Comparison of ENCODE assay signal across 8 cellular contexts in the genomic region with DNA sequence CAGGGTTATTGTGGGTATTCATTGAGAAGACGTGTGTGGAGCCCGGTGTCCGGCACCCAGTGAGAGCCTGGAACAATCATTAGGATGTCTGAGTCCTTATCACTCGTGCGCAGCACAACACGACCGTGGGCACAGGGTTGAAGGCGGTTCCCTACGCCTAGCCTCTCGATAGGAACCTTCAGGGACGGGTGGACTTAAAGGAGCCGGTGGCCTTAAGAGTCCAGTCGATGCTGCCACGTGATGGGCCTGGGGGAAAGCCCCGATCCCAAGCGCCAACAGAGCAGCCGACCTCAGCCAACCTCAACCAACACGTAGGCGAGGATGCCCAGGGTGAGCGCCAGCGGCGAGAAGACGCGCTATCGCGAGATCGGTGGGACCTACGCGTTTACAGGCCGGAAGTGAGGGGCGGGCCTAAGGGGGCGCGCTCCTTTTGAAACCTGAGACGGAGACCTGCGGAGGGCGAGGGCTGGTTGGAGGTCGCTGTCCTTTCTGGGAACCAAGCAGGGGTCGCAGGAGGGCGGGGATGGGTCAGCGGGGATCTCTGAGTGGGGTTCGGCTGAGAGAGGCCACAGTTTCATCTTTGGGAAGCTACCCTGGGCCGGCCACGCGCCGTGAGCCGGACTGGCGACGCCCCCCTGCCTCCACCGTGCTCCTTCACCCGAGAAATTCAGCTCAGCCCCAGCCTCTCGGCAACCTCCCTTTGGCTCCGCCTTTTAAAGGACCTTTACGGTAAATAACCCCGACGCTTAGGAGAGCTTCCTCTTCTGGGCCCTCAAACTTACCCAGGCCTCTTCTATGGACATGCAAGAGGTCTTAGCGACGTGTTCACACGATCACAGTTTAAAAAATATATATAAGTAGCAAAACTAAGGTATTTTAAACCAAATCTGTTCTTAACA. TPM values are rescaled to one million over a fixed set of nuclear protein-coding genes. Genes with fewer than 3 reads are reported as not detected.
A peak's percentile ranks its signal among the peaks of the same experiment; 100 is the strongest.
DNase-seq lines count a peak whose midpoint lies in the region; ATAC-seq, FAIRE-seq and TF ChIP-seq lines count a peak whose summit lies in the region.

No MANE protein-coding gene starts in this region.

- 4% methylated on average over 48 of the region's 58 CpGs for WGBS in A549 (ENCODE audit: missing lambda C conversion rate)

- TF ChIP-seq POLR2A in A549 (IDR thresholded peaks at IDR 0.05; ENCODE audit: low read length) (peak; percentile 86), GM18526 (IDR thresholded peaks at IDR 0.05; ENCODE audit: extremely low read depth, insufficient read length) (peak; percentile 80)

- no peak for TF ChIP-seq RAD21 in A549 (conservative IDR thresholded peaks at IDR 0.05 in 1 of 2, IDR thresholded peaks at IDR 0.05 in 1 of 2)

- POLR2A ChIA-PET in A549 (lab: Yijun Ruan, JAX) = interaction anchor here (0.6 to 1.1 kb wide), 3 partner anchors 50 to 199 kb away, joined by 3 read pairs; a partner anchor contains a TSS

- CTCF ChIA-PET in A549 (lab: Yijun Ruan, JAX) = interaction anchor here (0.7 to 11.5 kb wide), 4 partner anchors 13 to 39 kb away, joined by 3 to 128 read pairs (median 11); no protein-coding TSS in a partner anchor

- no peak for FAIRE-seq in A549 (lab: Jason Lieb, UNC)

- DNase-seq in A549 (ENCODE audit: low read depth in 1 of 2, low spot score in 1 of 2) (peak; percentile 91 to 97), NCI-H2227 (lab: John Stamatoyannopoulos, UW; ENCODE audit: unreplicated experiment) (peak; percentile 98), choroid plexus epithelial cell (ENCODE audit: low read depth) (peak; percentile 78), left colon (peak; percentile 91 to 96)
- DNase-seq in activated CD4-positive, alpha-beta T cell treated with anti-CD3 and anti-CD28 coated beads for 1 hour = peak; percentile 80
- peak; percentile 67 to 82 for DNase-seq in stimulated activated CD4-positive, alpha-beta T cell treated with anti-CD3 and anti-CD28 coated beads, Interleukin-1b, Interleukin-23, amount 100 ng/mL, for 1 hour (ENCODE audit: low read depth in 2 of 2)

- intact Hi-C loops in left colon (cut with DNase I, micrococcal nuclease) = no loop called here

- 0 out of 3 replicates have a peak, but pooled peaks cover 3% of the 10 kb centered on the region for H3K4me1 ChIP-seq in A549

- H3K4me3 ChIP-seq in A549 = peak overlapping the region; percentile 51
- peak overlapping the region; percentile 56 for H3K4me3 ChIP-seq in choroid plexus epithelial cell (ENCODE audit: low read depth, low read length)

- no peak for TF ChIP-seq EP300 in A549 (IDR thresholded peaks at IDR 0.05)

- ATAC-seq in A549 (peak; percentile 97 to 98), HG03095 (IDR thresholded peaks at IDR 0.05; ENCODE audit: unreplicated experiment) (peak; percentile 89), left colon (peak; percentile 99)

- TF ChIP-seq CTCF in A549 (IDR thresholded peaks at IDR 0.05) (no peak), choroid plexus epithelial cell (conservative IDR thresholded peaks at IDR 0.05; ENCODE audit: low read depth, low read length) (no peak)

- H3K4me2 ChIP-seq in A549 = peak overlapping the region; percentile 87

- peak overlapping the region; percentile 67 to 88 for H3K27ac ChIP-seq in A549

- H3K9me3 ChIP-seq in A549 = no peaks in the 10 kb centered on the region

TF ChIP-seq in A549, 52 proteins besides CTCF, POLR2A, EP300 and RAD21 (continues in another document):
- no peak for TF ChIP-seq HDAC2 (IDR thresholded peaks at IDR 0.05)
- no peak for TF ChIP-seq NFE2L2 (conservative IDR thresholded peaks at IDR 0.05; ENCODE audit: low read length)
- TF ChIP-seq HOXA7 (CRISPR knock-in tag; IDR thresholded peaks at IDR 0.05) = no peak
- no peak for TF ChIP-seq RCOR1 (IDR thresholded peaks at IDR 0.05; ENCODE audit: low read depth, low read length)
- TF ChIP-seq JUNB (IDR thresholded peaks at IDR 0.05) = no peak
- no peak for TF ChIP-seq ZNF302 (CRISPR knock-in tag; IDR thresholded peaks at IDR 0.05)
- peak; percentile 76 for TF ChIP-seq GATA3 (IDR thresholded peaks at IDR 0.05; ENCODE audit: borderline replicate concordance)
- no peak for TF ChIP-seq MAFK (IDR thresholded peaks at IDR 0.05; ENCODE audit: partially characterized antibody)
- no peak for TF ChIP-seq ZSCAN20 (CRISPR knock-in tag; IDR thresholded peaks at IDR 0.05)
- no peak for TF ChIP-seq RNF2 (IDR thresholded peaks at IDR 0.05; ENCODE audit: borderline replicate concordance, low read depth)
- TF ChIP-seq ZC3H11A (IDR thresholded peaks at IDR 0.05) = no peak
- no peak for TF ChIP-seq BHLHE40 (IDR thresholded peaks at IDR 0.05; ENCODE audit: low read depth, low read length)
- TF ChIP-seq, protein P1, sequence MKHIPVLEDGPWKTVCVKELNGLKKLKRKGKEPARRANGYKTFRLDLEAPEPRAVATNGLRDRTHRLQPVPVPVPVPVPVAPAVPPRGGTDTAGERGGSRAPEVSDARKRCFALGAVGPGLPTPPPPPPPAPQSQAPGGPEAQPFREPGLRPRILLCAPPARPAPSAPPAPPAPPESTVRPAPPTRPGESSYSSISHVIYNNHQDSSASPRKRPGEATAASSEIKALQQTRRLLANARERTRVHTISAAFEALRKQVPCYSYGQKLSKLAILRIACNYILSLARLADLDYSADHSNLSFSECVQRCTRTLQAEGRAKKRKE (CRISPR knock-in tag; IDR thresholded peaks at IDR 0.05; ENCODE audit: low read depth) = peak; percentile 53; the same call in 1 of the 2 replicates
- no peak for TF ChIP-seq SMC3 (IDR thresholded peaks at IDR 0.05)
- TF ChIP-seq POLR2AphosphoS2 (conservative IDR thresholded peaks at IDR 0.05; ENCODE audit: low read length) = no peak
- no peak for TF ChIP-seq NPAS2 (CRISPR knock-in tag; IDR thresholded peaks at IDR 0.05; ENCODE audit: borderline replicate concordance)
- TF ChIP-seq, protein P2, sequence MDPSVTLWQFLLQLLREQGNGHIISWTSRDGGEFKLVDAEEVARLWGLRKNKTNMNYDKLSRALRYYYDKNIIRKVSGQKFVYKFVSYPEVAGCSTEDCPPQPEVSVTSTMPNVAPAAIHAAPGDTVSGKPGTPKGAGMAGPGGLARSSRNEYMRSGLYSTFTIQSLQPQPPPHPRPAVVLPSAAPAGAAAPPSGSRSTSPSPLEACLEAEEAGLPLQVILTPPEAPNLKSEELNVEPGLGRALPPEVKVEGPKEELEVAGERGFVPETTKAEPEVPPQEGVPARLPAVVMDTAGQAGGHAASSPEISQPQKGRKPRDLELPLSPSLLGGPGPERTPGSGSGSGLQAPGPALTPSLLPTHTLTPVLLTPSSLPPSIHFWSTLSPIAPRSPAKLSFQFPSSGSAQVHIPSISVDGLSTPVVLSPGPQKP (IDR thresholded peaks at IDR 0.05; ENCODE audit: low read depth, low read length) = 0 out of 2 replicates have a peak, but pooled peaks have one; percentile 21
- TF ChIP-seq, protein P3, sequence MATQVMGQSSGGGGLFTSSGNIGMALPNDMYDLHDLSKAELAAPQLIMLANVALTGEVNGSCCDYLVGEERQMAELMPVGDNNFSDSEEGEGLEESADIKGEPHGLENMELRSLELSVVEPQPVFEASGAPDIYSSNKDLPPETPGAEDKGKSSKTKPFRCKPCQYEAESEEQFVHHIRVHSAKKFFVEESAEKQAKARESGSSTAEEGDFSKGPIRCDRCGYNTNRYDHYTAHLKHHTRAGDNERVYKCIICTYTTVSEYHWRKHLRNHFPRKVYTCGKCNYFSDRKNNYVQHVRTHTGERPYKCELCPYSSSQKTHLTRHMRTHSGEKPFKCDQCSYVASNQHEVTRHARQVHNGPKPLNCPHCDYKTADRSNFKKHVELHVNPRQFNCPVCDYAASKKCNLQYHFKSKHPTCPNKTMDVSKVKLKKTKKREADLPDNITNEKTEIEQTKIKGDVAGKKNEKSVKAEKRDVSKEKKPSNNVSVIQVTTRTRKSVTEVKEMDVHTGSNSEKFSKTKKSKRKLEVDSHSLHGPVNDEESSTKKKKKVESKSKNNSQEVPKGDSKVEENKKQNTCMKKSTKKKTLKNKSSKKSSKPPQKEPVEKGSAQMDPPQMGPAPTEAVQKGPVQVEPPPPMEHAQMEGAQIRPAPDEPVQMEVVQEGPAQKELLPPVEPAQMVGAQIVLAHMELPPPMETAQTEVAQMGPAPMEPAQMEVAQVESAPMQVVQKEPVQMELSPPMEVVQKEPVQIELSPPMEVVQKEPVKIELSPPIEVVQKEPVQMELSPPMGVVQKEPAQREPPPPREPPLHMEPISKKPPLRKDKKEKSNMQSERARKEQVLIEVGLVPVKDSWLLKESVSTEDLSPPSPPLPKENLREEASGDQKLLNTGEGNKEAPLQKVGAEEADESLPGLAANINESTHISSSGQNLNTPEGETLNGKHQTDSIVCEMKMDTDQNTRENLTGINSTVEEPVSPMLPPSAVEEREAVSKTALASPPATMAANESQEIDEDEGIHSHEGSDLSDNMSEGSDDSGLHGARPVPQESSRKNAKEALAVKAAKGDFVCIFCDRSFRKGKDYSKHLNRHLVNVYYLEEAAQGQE (IDR thresholded peaks at IDR 0.05) = peak; percentile 100
- no peak for TF ChIP-seq FOSB (CRISPR knock-in tag; IDR thresholded peaks at IDR 0.05)

RNA-seq across cellular contexts. Expression of a gene that starts 28.3 kb away (rescaled TPM):
- not detected in 2 replicates for polyA plus RNA-seq in A549 (2011; rRNA removed)
- 0.01 and 0.03 TPM in 2 replicates for polyA plus RNA-seq in A549 (2012; cell fraction: cytosol; rRNA removed)
- 0.02 and 0.04 TPM in 2 replicates for polyA plus RNA-seq in A549 (2012; cell fraction: nucleus; rRNA removed)
- polyA plus RNA-seq in A549 (2017; fragmentation: RNase III; extraction: RNeasy Plus Mini Kit Qiagen cat#74134 plus additional on column Dnase treatment) = 0.04 TPM in 2 of 3 replicates, not detected in the other
- not detected in 2 replicates for polyA minus RNA-seq in A549 (2011; rRNA and poly(A)+ RNA removed)
- 1 to 10 TPM in 1 of 2 donors, under 1 TPM in 1; 0.31 to 1.9 TPM for total RNA-seq in left colon

RNA-seq across cellular contexts. Expression of a gene that starts 49.4 kb away (rescaled TPM):
- 0.05 and 0.06 TPM in 2 replicates for polyA plus RNA-seq in A549 (2011; rRNA removed)
- 0.15 and 0.44 TPM in 2 replicates for polyA plus RNA-seq in A549 (2012; cell fraction: cytosol; rRNA removed)
- polyA plus RNA-seq in A549 (2012; cell fraction: nucleus; rRNA removed) = 0.05 and 0.40 TPM in 2 replicates
- polyA plus RNA-seq in A549 (2017; fragmentation: RNase III; extraction: RNeasy Plus Mini Kit Qiagen cat#74134 plus additional on column Dnase treatment) = 0.08 to 0.28 TPM (median 0.10 TPM) in 3 replicates
- polyA minus RNA-seq in A549 (2011; rRNA and poly(A)+ RNA removed) = not detected in 2 replicates
- under 1 TPM; 0.43 to 0.92 TPM for total RNA-seq in left colon

RNA-seq across cellular contexts. Expression of a gene that starts 50.5 kb away (rescaled TPM):
- polyA plus RNA-seq in A549 (2011; rRNA removed) (0.77 and 0.94 TPM in 2 replicates), A549 (2017; fragmentation: RNase III; extraction: RNeasy Plus Mini Kit Qiagen cat#74134 plus additional on column Dnase treatment) (0.43 to 0.73 TPM (median 0.63 TPM) in 3 replicates)
- 0.58 and 0.79 TPM in 2 replicates for polyA plus RNA-seq in A549 (2012; cell fraction: cytosol; rRNA removed)
- 0.47 and 0.72 TPM in 2 replicates for polyA plus RNA-seq in A549 (2012; cell fraction: nucleus; rRNA removed)
- 1.2 and 1.3 TPM in 2 replicates for polyA minus RNA-seq in A549 (2011; rRNA and poly(A)+ RNA removed)
- total RNA-seq in left colon = under 1 TPM; 0.22 to 0.37 TPM

Comparison
In these comparisons a context has a peak if more than half of its experiments do, and no peak if none do; other contexts are left out.
1. Peak in every context shown above with its lines: DNase-seq, ATAC-seq, H3K4me3 ChIP-seq and H3K27ac ChIP-seq.